ENCODE assay signal across 12 cellular contexts in genomic region chr3:197494366-197495058, GRCh38.
A peak's percentile ranks its signal among the peaks of the same experiment; 100 is the strongest.
DNase-seq lines count a peak whose midpoint lies in the region; ATAC-seq and TF ChIP-seq lines count a peak whose summit lies in the region.
"Had no signal": no experiment of that assay in that cellular context is flagged by ENCODE, and none has a peak within 500 bp of the region (broad histone marks: within the 10 kb centered on the region; RNA-seq: fewer than 3 reads in every experiment).

No MANE protein-coding gene starts in this region.

- peaks cover 3% of the 10 kb centered on the region for H3K27me3 Mint-ChIP-seq in activated T-helper 1 cell treated with anti-CD3 and anti-CD28 coated beads, Interleukin-12 subunit alpha, Interleukin-12 subunit beta, Interleukin-2, Interleukin-4 antibody, amounts not matched to agents 30 ng/mL and 10 ng/mL and 1 ng/mL, durations not matched to agents 14 hours and 24 hours and 36 hours (ENCODE audit: insufficient read depth)
- peaks cover 11% of the 10 kb centered on the region for H3K27me3 Mint-ChIP-seq in activated CD4-positive, alpha-beta memory T cell treated with anti-CD3 and anti-CD28 coated beads, Interleukin-2, amount 10 ng/mL, durations not matched to agents 7 days and 5 days

- no peaks in the 10 kb centered on the region for H3K36me3 Mint-ChIP-seq in activated T-helper 1 cell treated with anti-CD3 and anti-CD28 coated beads, Interleukin-12 subunit alpha, Interleukin-12 subunit beta, Interleukin-2, Interleukin-4 antibody, amounts not matched to agents 30 ng/mL and 10 ng/mL and 1 ng/mL, durations not matched to agents 14 hours and 24 hours and 36 hours (ENCODE audit: low read depth)
- no peaks in the 10 kb centered on the region for H3K36me3 Mint-ChIP-seq in activated CD4-positive, alpha-beta memory T cell treated with anti-CD3 and anti-CD28 coated beads, Interleukin-2, amount 10 ng/mL, durations not matched to agents 7 days and 5 days (ENCODE audit: low read depth)

- no peaks in the 10 kb centered on the region for H3K9me3 ChIP-seq in PC-3 (ENCODE audit: low read length)
- H3K9me3 ChIP-seq: body of pancreas, upper lobe of left lung had no signal

- no peaks in the 10 kb centered on the region for H3K4me1 Mint-ChIP-seq in activated T-helper 1 cell treated with anti-CD3 and anti-CD28 coated beads, Interleukin-12 subunit alpha, Interleukin-12 subunit beta, Interleukin-2, Interleukin-4 antibody, amounts not matched to agents 30 ng/mL and 10 ng/mL and 1 ng/mL, durations not matched to agents 14 hours and 24 hours and 36 hours (ENCODE audit: low read depth)
- H3K4me1 Mint-ChIP-seq in activated CD4-positive, alpha-beta memory T cell treated with anti-CD3 and anti-CD28 coated beads, Interleukin-2, amount 10 ng/mL, durations not matched to agents 7 days and 5 days: no peaks in the 10 kb centered on the region

- in situ Hi-C loops in GM13977 (cut with MboI; ENCODE audit: low pct_unique_long_range_greater_than_20kb, low sequenced_read_pairs, unreplicated experiment): no loop called here

- H3K4me3 ChIP-seq in PC-3 (ENCODE audit: low read length): no peak overlapping the region
- no peak overlapping the region for H3K4me3 ChIP-seq in skin epidermis
- H3K4me3 ChIP-seq: body of pancreas, upper lobe of left lung had no signal

- no peak for ATAC-seq in PC-3
- ATAC-seq: body of pancreas had no signal

- peaks cover 19% of the 10 kb centered on the region for H3K4me1 ChIP-seq in PC-3 (ENCODE audit: insufficient read depth, low read length)
- H3K4me1 ChIP-seq: upper lobe of left lung had no signal

- no peak overlapping the region for H3K9ac ChIP-seq in PC-3 (ENCODE audit: low read length)

- no peak overlapping the region for H3K27ac Mint-ChIP-seq in activated T-helper 1 cell treated with anti-CD3 and anti-CD28 coated beads, Interleukin-12 subunit alpha, Interleukin-12 subunit beta, Interleukin-2, Interleukin-4 antibody, amounts not matched to agents 30 ng/mL and 10 ng/mL and 1 ng/mL, durations not matched to agents 14 hours and 24 hours and 36 hours
- H3K27ac Mint-ChIP-seq in activated CD4-positive, alpha-beta memory T cell treated with anti-CD3 and anti-CD28 coated beads, Interleukin-2, amount 10 ng/mL, durations not matched to agents 7 days and 5 days: no peak overlapping the region
- H3K27ac Mint-ChIP-seq: T-helper 2 cell treated with Interferon-gamma antibody and Interleukin-4, amounts not matched to agents 5 μg/mL and 100 μg/mL, for 36 hours had no signal

- H3K9me3 Mint-ChIP-seq in activated T-helper 1 cell treated with anti-CD3 and anti-CD28 coated beads, Interleukin-12 subunit alpha, Interleukin-12 subunit beta, Interleukin-2, Interleukin-4 antibody, amounts not matched to agents 30 ng/mL and 10 ng/mL and 1 ng/mL, durations not matched to agents 14 hours and 24 hours and 36 hours: no peaks in the 10 kb centered on the region
- H3K9me3 Mint-ChIP-seq in activated CD4-positive, alpha-beta memory T cell treated with anti-CD3 and anti-CD28 coated beads, Interleukin-2, amount 10 ng/mL, durations not matched to agents 7 days and 5 days: peaks cover 4% of the 10 kb centered on the region
- H3K9me3 Mint-ChIP-seq: T-helper 2 cell treated with Interferon-gamma antibody and Interleukin-4, amounts not matched to agents 5 μg/mL and 100 μg/mL, for 36 hours had no signal

- H3K27me3 ChIP-seq in PC-3 (ENCODE audit: low read length): no peaks in the 10 kb centered on the region
- H3K27me3 ChIP-seq: body of pancreas, upper lobe of left lung had no signal

- H3F3A ChIP-seq in PC-3 (ENCODE audit: low read length, unreplicated experiment): no peaks in the 10 kb centered on the region

- H3K27ac ChIP-seq in PC-3 (ENCODE audit: low read length) (no peak overlapping the region), skin epidermis (peak overlapping the region in 19 of 21 experiments; percentile 39 to 85 (median 74))
- H3K27ac ChIP-seq: 22Rv1, body of pancreas, upper lobe of left lung had no signal

- no peak overlapping the region for H3K4me3 Mint-ChIP-seq in activated T-helper 1 cell treated with anti-CD3 and anti-CD28 coated beads, Interleukin-12 subunit alpha, Interleukin-12 subunit beta, Interleukin-2, Interleukin-4 antibody, amounts not matched to agents 30 ng/mL and 10 ng/mL and 1 ng/mL, durations not matched to agents 14 hours and 24 hours and 36 hours
- no peak overlapping the region for H3K4me3 Mint-ChIP-seq in activated CD4-positive, alpha-beta memory T cell treated with anti-CD3 and anti-CD28 coated beads, Interleukin-2, amount 10 ng/mL, durations not matched to agents 7 days and 5 days
- H3K4me3 Mint-ChIP-seq: T-helper 2 cell treated with Interferon-gamma antibody and Interleukin-4, amounts not matched to agents 5 μg/mL and 100 μg/mL, for 36 hours had no signal

- H4K20me1 ChIP-seq in PC-3 (ENCODE audit: low read length): no peaks in the 10 kb centered on the region

- no peaks in the 10 kb centered on the region for H3K36me3 ChIP-seq in PC-3 (ENCODE audit: low read depth, low read length)
- H3K36me3 ChIP-seq: upper lobe of left lung had no signal

- DNase-seq in DMS153 (lab: John Stamatoyannopoulos, UW): peak; percentile 33
- no peak for DNase-seq in DMS153 treated with DMSO at 0.1 percent for 48 hours (lab: John Stamatoyannopoulos, UW; ENCODE audit: unreplicated experiment)
- DNase-seq in PC-3: peak; percentile 16
- peak; percentile 21 for DNase-seq in fibroblast of peridontal ligament (ENCODE audit: extremely low read depth)
- no peak for DNase-seq in activated T-helper 1 cell treated with anti-CD3 and anti-CD28 coated beads, Interleukin-12 subunit alpha, Interleukin-12 subunit beta, Interleukin-2, Interleukin-4 antibody, amounts not matched to agents 30 ng/mL and 10 ng/mL and 1 ng/mL, durations not matched to agents 14 hours and 24 hours and 36 hours (ENCODE audit: low spot score)
- no peak for DNase-seq in GM13977 (ENCODE audit: low spot score)
- DNase-seq in activated CD4-positive, alpha-beta memory T cell treated with anti-CD3 and anti-CD28 coated beads, Interleukin-2, amount 10 ng/mL, durations not matched to agents 7 days and 5 days: no peak
- DNase-seq: upper lobe of left lung had no signal

- BruUV-seq in PC-3 (replicated peaks; lab: Mats Ljungman, UMichigan): no TSS peak

- TF ChIP-seq CTCF in PC-3 (conservative IDR thresholded peaks at IDR 0.05; ENCODE audit: low read depth, low read length) (no peak), GM13977 (IDR thresholded peaks at IDR 0.05; ENCODE audit: extremely low read depth, insufficient read depth, missing control alignments) (no peak)

- CTCF ChIA-PET in PC-3 (lab: Charles Lee): no interaction called here
- CTCF ChIA-PET in activated CD4-positive, alpha-beta memory T cell treated with anti-CD3 and anti-CD28 coated beads, Interleukin-2, amount 10 ng/mL, durations not matched to agents 7 days and 5 days (lab: Charles Lee): no interaction called here

- no peak overlapping the region for H2AFZ ChIP-seq in PC-3 (ENCODE audit: low read length)

- POLR2A ChIA-PET in PC-3 (lab: Charles Lee; ENCODE audit: unreplicated experiment): interaction anchor here (0.6 kb wide), 1 partner anchor 15 kb away, joined by 11 read pairs; no protein-coding TSS in a partner anchor
- POLR2A ChIA-PET in activated CD4-positive, alpha-beta memory T cell treated with anti-CD3 and anti-CD28 coated beads, Interleukin-2, amount 10 ng/mL, durations not matched to agents 7 days and 5 days (lab: Charles Lee): no interaction called here

- no peaks in the 10 kb centered on the region for H3K79me2 ChIP-seq in PC-3 (ENCODE audit: low read length)

- H3K9me2 ChIP-seq in PC-3 (replicated peaks; ENCODE audit: low read length): no peaks in the 10 kb centered on the region

- intact Hi-C loops in PC-3 (cut with micrococcal nuclease): no loop called here
- intact Hi-C loops in activated T-helper 1 cell treated with anti-CD3 and anti-CD28 coated beads, Interleukin-12 subunit alpha, Interleukin-12 subunit beta, Interleukin-2, Interleukin-4 antibody, amounts not matched to agents 30 ng/mL and 10 ng/mL and 1 ng/mL, durations not matched to agents 14 hours and 24 hours and 36 hours (cut with micrococcal nuclease): no loop called here

- no peak overlapping the region for H3K4me2 ChIP-seq in PC-3 (ENCODE audit: low read length)

Comparison
In these comparisons a context has a peak if more than half of its experiments do, and no peak if none do; other contexts are left out.
1. DNase-seq: peak in DMS153 (single experiment), PC-3 (single experiment) and fibroblast of peridontal ligament (single experiment); none in DMS153 treated with DMSO at 0.1 percent for 48 hours (single experiment), activated T-helper 1 cell treated with anti-CD3 and anti-CD28 coated beads, Interleukin-12 subunit alpha, Interleukin-12 subunit beta, Interleukin-2, Interleukin-4 antibody, amounts not matched to agents 30 ng/mL and 10 ng/mL and 1 ng/mL, durations not matched to agents 14 hours and 24 hours and 36 hours (single experiment), GM13977 (single experiment) and activated CD4-positive, alpha-beta memory T cell treated with anti-CD3 and anti-CD28 coated beads, Interleukin-2, amount 10 ng/mL, durations not matched to agents 7 days and 5 days (single experiment).